In the genomic region with DNA sequence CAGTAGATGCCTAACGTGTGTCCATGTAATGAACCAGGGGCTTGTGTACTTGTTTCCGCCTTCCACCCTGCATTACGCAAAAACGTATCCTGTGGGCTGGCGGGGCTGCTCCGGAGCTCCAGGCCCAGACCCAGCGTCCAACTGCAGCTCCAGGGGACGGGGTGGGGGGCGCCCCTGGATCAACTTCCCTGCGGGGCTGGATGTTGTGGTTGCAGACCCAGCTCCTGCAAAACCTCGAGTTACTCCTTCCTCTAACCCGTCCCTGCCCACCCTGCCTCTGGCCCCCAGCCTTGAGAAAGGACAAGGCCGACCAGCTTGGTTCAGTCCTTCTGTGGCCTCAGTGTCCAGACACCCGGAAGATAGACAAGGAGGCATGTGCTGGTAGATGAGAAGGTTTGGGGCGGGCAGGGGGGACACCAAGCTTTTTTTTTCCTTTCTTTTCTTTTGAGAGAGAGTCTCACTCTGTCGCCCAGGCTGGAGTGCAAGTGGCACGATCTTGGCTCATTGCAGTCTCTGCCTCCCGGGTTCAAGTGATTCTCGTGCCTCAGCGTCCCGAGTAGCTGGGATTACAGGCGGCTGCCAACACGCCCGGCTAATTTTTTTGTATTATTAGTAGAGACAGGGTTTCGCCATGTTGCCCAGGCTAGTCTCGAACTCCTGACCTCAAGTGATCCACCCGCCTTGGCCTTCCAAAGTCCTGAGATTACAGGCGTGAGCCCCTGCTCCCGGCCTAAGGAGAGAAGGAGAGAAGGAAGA, we compare ENCODE assay signal across 9 cellular contexts. TPM values are rescaled to one million over a fixed set of nuclear protein-coding genes. Genes with fewer than 3 reads are reported as not detected.
DNase-seq lines count a peak whose midpoint lies in the region; ATAC-seq and TF ChIP-seq lines count a peak whose summit lies in the region.
"Had no signal": no experiment of that assay in that cellular context is flagged by ENCODE, and none has a peak within 500 bp of the region (broad histone marks: within the 10 kb centered on the region; RNA-seq: fewer than 3 reads in every experiment).

No MANE protein-coding gene starts in this region.

- H3K27ac ChIP-seq in Panc1 (ENCODE audit: low read length): peak overlapping the region; percentile 95
- H3K27ac ChIP-seq in parathyroid adenoma: peak overlapping the region; percentile 71

- no peak overlapping the region for H3K9ac ChIP-seq in parathyroid adenoma

- H3K27me3 Mint-ChIP-seq in Calu3 (ENCODE audit: unreplicated experiment): no peaks in the 10 kb centered on the region

- intact Hi-C loops in Calu3 (cut with micrococcal nuclease; ENCODE audit: unreplicated experiment) (no loop called here), Panc1 (cut with micrococcal nuclease; ENCODE audit: unreplicated experiment) (no loop called here)

- in situ Hi-C loops in Panc1 (cut with HindIII; ENCODE audit: low pct_unique_long_range_greater_than_20kb, low sequenced_read_pairs): no loop called here

- CTCF ChIA-PET in Calu3 (lab: Charles Lee) (no interaction called here), Panc1 (lab: Charles Lee) (interaction anchor here (0.6 kb wide), 1 partner anchor 196 kb away, joined by 5 read pairs; no protein-coding TSS in a partner anchor)

- peaks cover 14% of the 10 kb centered on the region for H3K4me1 ChIP-seq in Panc1 (ENCODE audit: control insufficient read depth, insufficient read depth, low read length)
- H3K4me1 ChIP-seq in parathyroid adenoma: no peaks in the 10 kb centered on the region

- peak overlapping the region; percentile 94 for H3K4me3 Mint-ChIP-seq in Calu3 (ENCODE audit: low read depth, unreplicated experiment)

- peak overlapping the region; percentile 90 for H2AFZ ChIP-seq in parathyroid adenoma

- H3K4me1 Mint-ChIP-seq in Calu3 (ENCODE audit: low read depth, unreplicated experiment): no peaks in the 10 kb centered on the region

- peak overlapping the region; percentile 72 for H3K27ac Mint-ChIP-seq in Calu3 (ENCODE audit: unreplicated experiment)

- H3K36me3 ChIP-seq in Panc1 (ENCODE audit: control insufficient read depth, insufficient read depth, low read length): peaks cover 8% of the 10 kb centered on the region; the same call in 1 of the 2 replicates
- H3K36me3 ChIP-seq in parathyroid adenoma (ENCODE audit: control insufficient read depth, insufficient read depth, low read length): no peaks in the 10 kb centered on the region

- ATAC-seq in Panc1: no peak; the same call in 1 of the 2 replicates
- no peak for ATAC-seq in HG02623 (IDR thresholded peaks at IDR 0.05; ENCODE audit: unreplicated experiment)

- H3K9me3 Mint-ChIP-seq in Calu3 (ENCODE audit: low read depth, unreplicated experiment): no peaks in the 10 kb centered on the region

- TF ChIP-seq CTCF in Calu3 (IDR thresholded peaks at IDR 0.05; ENCODE audit: unreplicated experiment) (no peak), Panc1 (IDR thresholded peaks at IDR 0.05) (no peak), epithelial cell of proximal tubule (conservative IDR thresholded peaks at IDR 0.05; ENCODE audit: low read depth, low read length) (no peak), parathyroid adenoma (IDR thresholded peaks at IDR 0.05) (no peak)

- H3K4me2 ChIP-seq in parathyroid adenoma (ENCODE audit: low read length): peak overlapping the region; percentile 88

- BruUV-seq in Calu3 (replicated peaks; lab: Mats Ljungman, UMichigan): no TSS peak
- TSS peak; percentile 99 for BruUV-seq in Panc1 (replicated peaks; lab: Mats Ljungman, UMichigan)

- DNase-seq in Calu3 (no peak), Panc1 (ENCODE audit: low read depth, low spot score) (no peak), epithelial cell of proximal tubule (ENCODE audit: low read depth) (no peak), HuH-7.5 (ENCODE audit: low spot score) (no peak), NCI-H1694 treated with DMSO at 0.1 percent for 48 hours (lab: John Stamatoyannopoulos, UW) (no peak), T1000 (lab: John Stamatoyannopoulos, UW) (no peak)

- POLR2A ChIA-PET in Panc1 (lab: Charles Lee): no interaction called here

- peaks cover 9% of the 10 kb centered on the region for H3K79me2 ChIP-seq in parathyroid adenoma

- peaks cover 30% of the 10 kb centered on the region for H3K36me3 Mint-ChIP-seq in Calu3 (ENCODE audit: insufficient read depth, unreplicated experiment)

- H3K9me3 ChIP-seq in Panc1 (ENCODE audit: control insufficient read depth, insufficient read depth, low read depth, low read length) (no peaks in the 10 kb centered on the region), parathyroid adenoma (ENCODE audit: control insufficient read depth, low read length) (no peaks in the 10 kb centered on the region)

- no peaks in the 10 kb centered on the region for H3K27me3 ChIP-seq in Panc1 (ENCODE audit: control insufficient read depth, insufficient read depth, low read length)
- H3K27me3 ChIP-seq in parathyroid adenoma (ENCODE audit: control insufficient read depth, insufficient read depth, low read length): no peaks in the 10 kb centered on the region

- H3K4me3 ChIP-seq in Panc1 (ENCODE audit: low read depth in 2 of 2, low read length in 2 of 2): peak overlapping the region; percentile 79 to 87
- peak overlapping the region; percentile 97 for H3K4me3 ChIP-seq in epithelial cell of proximal tubule (ENCODE audit: low read depth, low read length)
- H3K4me3 ChIP-seq in parathyroid adenoma (ENCODE audit: low read depth, low read length): peak overlapping the region; percentile 96

RNA-seq across cellular contexts. Expression of a gene that starts 0.7 kb away (rescaled TPM):
- total RNA-seq in Calu3 (2022) (122 and 137 TPM in 2 replicates), Panc1 (2021; ENCODE audit: unreplicated experiment) (190 TPM), epithelial cell of proximal tubule (39.6 and 66.6 TPM in 2 replicates)
- polyA plus RNA-seq in Panc1 (2012; ENCODE audit: insufficient read length): 127 TPM

RNA-seq across cellular contexts. Expression of a gene that starts 25.3 kb away (rescaled TPM):
- 0.17 and 0.34 TPM in 2 replicates for total RNA-seq in Calu3 (2022)
- not detected for total RNA-seq in Panc1 (2021; ENCODE audit: unreplicated experiment)
- 42.5 TPM for polyA plus RNA-seq in Panc1 (2012; ENCODE audit: insufficient read length)
- not detected in 2 replicates for total RNA-seq in epithelial cell of proximal tubule
- total RNA-seq: subcutaneous adipose tissue had no signal

RNA-seq across cellular contexts. Expression of a gene that starts 29.7 kb away (rescaled TPM):
- total RNA-seq in Calu3 (2022): 0.27 and 0.61 TPM in 2 replicates
- total RNA-seq in Panc1 (2021; ENCODE audit: unreplicated experiment): 0.41 TPM
- polyA plus RNA-seq in Panc1 (2012; ENCODE audit: insufficient read length): 1.6 TPM
- total RNA-seq in epithelial cell of proximal tubule: 0.07 and 0.17 TPM in 2 replicates
- total RNA-seq: subcutaneous adipose tissue had no signal

RNA-seq across cellular contexts. Expression of a gene that starts 32.0 kb away (rescaled TPM):
- total RNA-seq in Calu3 (2022): 80.7 and 84.5 TPM in 2 replicates
- total RNA-seq in Panc1 (2021; ENCODE audit: unreplicated experiment): 100 TPM
- 93.8 TPM for polyA plus RNA-seq in Panc1 (2012; ENCODE audit: insufficient read length)
- total RNA-seq in epithelial cell of proximal tubule: 15.3 and 32.6 TPM in 2 replicates

RNA-seq across cellular contexts. Expression of a gene that starts 36.7 kb away (rescaled TPM):
- total RNA-seq in Calu3 (2022): 0.15 TPM in 1 of 2 replicates, not detected in the other
- 0.28 TPM for total RNA-seq in Panc1 (2021; ENCODE audit: unreplicated experiment)
- 0.22 TPM for polyA plus RNA-seq in Panc1 (2012; ENCODE audit: insufficient read length)
- 2.6 and 3.0 TPM in 2 replicates for total RNA-seq in epithelial cell of proximal tubule
- total RNA-seq: subcutaneous adipose tissue had no signal
